10 cellular contexts compared by ENCODE assay signal in the genomic region with DNA sequence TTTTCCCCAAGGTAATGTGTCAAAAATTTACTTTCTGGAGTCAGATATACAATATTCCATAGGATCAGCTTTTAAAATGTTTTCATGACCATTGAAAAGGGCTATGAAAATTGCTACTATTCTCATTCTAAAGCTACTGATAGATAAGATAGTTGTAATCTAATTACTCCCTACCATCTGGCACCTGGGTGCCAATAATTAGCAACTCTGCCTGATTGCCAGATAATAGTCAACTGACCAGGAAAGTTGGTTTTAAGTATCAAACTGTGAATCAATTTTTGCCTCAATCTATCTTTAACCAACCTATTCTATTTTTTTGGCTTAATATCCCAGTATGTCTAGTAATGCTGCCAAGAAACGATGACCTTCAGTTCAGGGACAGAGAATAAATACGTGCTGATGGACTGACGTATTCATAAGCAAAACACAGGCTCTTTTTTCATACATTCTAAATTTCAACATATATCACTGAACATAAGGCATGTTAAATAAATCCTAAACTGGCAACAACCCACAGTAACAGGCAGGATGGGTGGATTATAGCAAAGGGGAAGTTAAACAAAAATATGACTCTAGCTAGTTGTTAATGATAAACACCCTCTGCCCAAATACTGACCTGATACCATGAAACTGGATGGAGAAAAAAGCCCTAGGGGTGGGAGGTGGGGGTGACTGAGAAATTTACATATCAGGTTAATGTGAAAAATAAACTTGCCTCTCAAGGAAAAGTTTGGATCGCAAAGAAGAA. TPM values are rescaled to one million over a fixed set of nuclear protein-coding genes. Genes with fewer than 3 reads are reported as not detected.
DNase-seq lines count a peak whose midpoint lies in the region; ATAC-seq and TF ChIP-seq lines count a peak whose summit lies in the region.
"Had no signal": no experiment of that assay in that cellular context is flagged by ENCODE, and none has a peak within 500 bp of the region (broad histone marks: within the 10 kb centered on the region; RNA-seq: fewer than 3 reads in every experiment).

No MANE protein-coding gene starts in this region.

- DNase-seq in Right ventricle myocardium superior (no peak), Right ventricle myocardium inferior (ENCODE audit: missing footprints) (no peak), NCI-H82 (lab: John Stamatoyannopoulos, UW) (peak; percentile 85), fibroblast of mammary gland (ENCODE audit: low read depth) (peak; percentile 53), type B pancreatic cell (ENCODE audit: extremely low spot score, unreplicated experiment) (no peak), NCI-H2196 treated with DMSO at 0.1 percent for 48 hours (lab: John Stamatoyannopoulos, UW; ENCODE audit: unreplicated experiment) (no peak), BE2C (no peak), COLO829 (ENCODE audit: low spot score) (no peak)
- DNase-seq: NK-92 treated with Interleukin-12 subunit alpha and Interleukin-12 subunit beta, amount 100 ng/mL, for 24 hours had no signal

- no peaks in the 10 kb centered on the region for H3K27me3 Mint-ChIP-seq in type B pancreatic cell

- peaks cover 5% of the 10 kb centered on the region for H3K36me3 Mint-ChIP-seq in type B pancreatic cell

- peak overlapping the region; percentile 21 for H3K4me3 Mint-ChIP-seq in type B pancreatic cell

- H3K27ac Mint-ChIP-seq in type B pancreatic cell: peak overlapping the region; percentile 92

- H3K4me1 Mint-ChIP-seq in type B pancreatic cell (ENCODE audit: unreplicated experiment): peaks cover 64% of the 10 kb centered on the region

- no peaks in the 10 kb centered on the region for H3K9me3 Mint-ChIP-seq in type B pancreatic cell

- TF ChIP-seq CTCF in fibroblast of mammary gland (conservative IDR thresholded peaks at IDR 0.05; ENCODE audit: control insufficient read depth, insufficient read depth, low read depth, low read length) (no peak), type B pancreatic cell (conservative IDR thresholded peaks at IDR 0.05) (peak; percentile 44), BE2C (IDR thresholded peaks at IDR 0.05; ENCODE audit: low read depth, low read length) (no peak)

- peak; percentile 47 for ATAC-seq in Right ventricle myocardium superior (ENCODE audit: poor library complexity)
- no peak for ATAC-seq in Right ventricle myocardium inferior

- no peaks in the 10 kb centered on the region for H3K36me3 ChIP-seq in BE2C
- H3K36me3 ChIP-seq: vagina had no signal

- H3K4me3 ChIP-seq in fibroblast of mammary gland (ENCODE audit: control insufficient read depth, low read depth, low read length) (no peak overlapping the region), BE2C (ENCODE audit: low read depth, low read length) (no peak overlapping the region)
- H3K4me3 ChIP-seq: vagina had no signal

- no peaks in the 10 kb centered on the region for H3K27me3 ChIP-seq in BE2C
- H3K27me3 ChIP-seq: vagina had no signal

- peaks cover 50% of the 10 kb centered on the region for H3K4me1 ChIP-seq in BE2C

- intact Hi-C loops in Right ventricle myocardium superior (cut with DNase I) (no loop called here), Right ventricle myocardium inferior (cut with DNase I) (no loop called here)

- H3K9me3 ChIP-seq in BE2C: no peaks in the 10 kb centered on the region
- H3K9me3 ChIP-seq: vagina had no signal

RNA-seq across cellular contexts. Expression of a gene that starts 18.2 kb away (rescaled TPM):
- total RNA-seq in Right ventricle myocardium superior: 8.3 TPM
- 8.8 TPM for total RNA-seq in Right ventricle myocardium inferior
- total RNA-seq in type B pancreatic cell (ENCODE audit: low replicate concordance): 18.8 and 21.6 TPM in 2 replicates
- polyA plus RNA-seq in BE2C (2012; ENCODE audit: insufficient read depth, insufficient read length, low read depth): 19.2 TPM

Comparison
In these comparisons a context has a peak if more than half of its experiments do, and no peak if none do; other contexts are left out.
1. DNase-seq: peak in NCI-H82 (single experiment) and fibroblast of mammary gland (single experiment); none in Right ventricle myocardium superior (single experiment), Right ventricle myocardium inferior (single experiment), type B pancreatic cell (single experiment), NCI-H2196 treated with DMSO at 0.1 percent for 48 hours (single experiment), BE2C (single experiment) and COLO829 (single experiment).